Comparison of ENCODE assay signal across 8 cellular contexts in genomic region chr10:3382092-3382491, GRCh38.
"Had no signal": no experiment of that assay in that cellular context is flagged by ENCODE, and none has a peak within 500 bp of the region (broad histone marks: within the 10 kb centered on the region; RNA-seq: fewer than 3 reads in every experiment).

No MANE protein-coding gene starts in this region.

- H3K4me3 ChIP-seq: GM12878 had no signal

- ATAC-seq: GM12878 had no signal

- DNase-seq: GDM1, GF-D8 had no signal

- FAIRE-seq: G401.6, GM12878, GM12891, GM12892, GM18507, GM19239 had no signal
